ENCODE assay signal across 8 cellular contexts in genomic region chr11:15826826-15827225, GRCh38.
DNase-seq lines count a peak whose midpoint lies in the region; ATAC-seq and TF ChIP-seq lines count a peak whose summit lies in the region.

No MANE protein-coding gene starts in this region.

- H3K4me3 ChIP-seq in AG04449 (ENCODE audit: low read depth, low read length), result no peak overlapping the region
- no peak overlapping the region for H3K4me3 ChIP-seq in GM12865 (ENCODE audit: low read depth, low read length)
- no peak overlapping the region for H3K4me3 ChIP-seq in hepatocyte
- no peak overlapping the region for H3K4me3 ChIP-seq in thyroid gland (replicated peaks in 1 of 3)

- H3K9me2 ChIP-seq in hepatocyte (replicated peaks; ENCODE audit: insufficient read depth), result no peaks in the 10 kb centered on the region

- peak; percentile 76 for ATAC-seq in HG03520 (IDR thresholded peaks at IDR 0.05; ENCODE audit: unreplicated experiment)

- H3K4me2 ChIP-seq in hepatocyte, result no peak overlapping the region

- DNase-seq in AG04449 (ENCODE audit: low read depth, low spot score) (no peak), GM12865 (ENCODE audit: low read depth) (peak; percentile 29), UCSD-AML1 (lab: John Stamatoyannopoulos, UW; ENCODE audit: unreplicated experiment) (peak; percentile 27), hepatocyte (ENCODE audit: low spot score) (peak; percentile 56), thyroid gland (peak; percentile 26 to 38), cerebellum (ENCODE audit: low spot score) (no peak), NCI-H2081 treated with DMSO at 0.1 percent for 48 hours (lab: John Stamatoyannopoulos, UW) (no peak)

- CTCF ChIA-PET in AG04449 (lab: Yijun Ruan, JAX), result interaction anchor here (1.0 to 2.5 kb wide), 5 partner anchors 9 to 787 kb away, joined by 4 to 17 read pairs (median 6); no protein-coding TSS in a partner anchor

- POLR2A ChIA-PET in AG04449 (lab: Yijun Ruan, JAX), result no interaction called here

- no peaks in the 10 kb centered on the region for H4K20me1 ChIP-seq in hepatocyte (ENCODE audit: insufficient read depth, poor library complexity, severe bottlenecking)

- H3K27me3 ChIP-seq in hepatocyte (no peaks in the 10 kb centered on the region), thyroid gland (no peaks in the 10 kb centered on the region)

- TF ChIP-seq POLR2A in thyroid gland (IDR thresholded peaks at IDR 0.05), result no peak

- no peaks in the 10 kb centered on the region for H3K36me3 ChIP-seq in hepatocyte (replicated peaks; ENCODE audit: insufficient read depth, low read depth)
- no peaks in the 10 kb centered on the region for H3K36me3 ChIP-seq in thyroid gland

- H3K9me3 ChIP-seq in hepatocyte (ENCODE audit: low read depth) (no peaks in the 10 kb centered on the region), thyroid gland (no peaks in the 10 kb centered on the region)

- TF ChIP-seq CTCF in AG04449 (IDR thresholded peaks at IDR 0.05; ENCODE audit: insufficient read depth, low read length, missing control alignments), result peak; percentile 36
- TF ChIP-seq CTCF in GM12865 (IDR thresholded peaks at IDR 0.05; ENCODE audit: insufficient read depth, low read depth, low read length, missing control alignments), result peak; percentile 64
- peak; percentile 56 for TF ChIP-seq CTCF in hepatocyte (IDR thresholded peaks at IDR 0.05; ENCODE audit: poor library complexity)
- TF ChIP-seq CTCF in thyroid gland (IDR thresholded peaks at IDR 0.05), result peak in 4 of 6 experiments; percentile 10 to 50 (median 50)

- H3K4me1 ChIP-seq in hepatocyte (ENCODE audit: insufficient read depth) (no peaks in the 10 kb centered on the region), thyroid gland (no peaks in the 10 kb centered on the region)

- no peak overlapping the region for H3K27ac ChIP-seq in hepatocyte
- no peak overlapping the region for H3K27ac ChIP-seq in thyroid gland

- intact Hi-C loops in thyroid gland (cut with DNase I), result no loop called here

- no peak overlapping the region for H2AFZ ChIP-seq in hepatocyte

- H3K79me2 ChIP-seq in hepatocyte, result no peaks in the 10 kb centered on the region

Comparison
In these comparisons a context has a peak if more than half of its experiments do, and no peak if none do; other contexts are left out.
1. DNase-seq: peak in GM12865 (single experiment), UCSD-AML1 (single experiment), hepatocyte (single experiment) and thyroid gland (2 of 2); none in AG04449 (single experiment), cerebellum (single experiment) and NCI-H2081 treated with DMSO at 0.1 percent for 48 hours (single experiment).
2. Peak in every context shown above with its lines, with median percentiles within 50 percentile points of each other: CTCF ChIP-seq.